ENCODE assay signal across 8 cellular contexts in genomic region chr1:43650306-43650941, GRCh38. TPM values are rescaled to one million over a fixed set of nuclear protein-coding genes. Genes with fewer than 3 reads are reported as not detected.
A peak's percentile ranks its signal among the peaks of the same experiment; 100 is the strongest.
DNase-seq lines count a peak whose midpoint lies in the region; ATAC-seq and TF ChIP-seq lines count a peak whose summit lies in the region.

No MANE protein-coding gene starts in this region.

- H3K4me3 ChIP-seq in OCI-LY3 (ENCODE audit: low read length) (peak overlapping the region; percentile 100), mucosa of stomach (ENCODE audit: low read length) (peak overlapping the region; percentile 75)

- peak; percentile 90 for DNase-seq in DMS 273 treated with DMSO at 0.1 percent for 48 hours (lab: John Stamatoyannopoulos, UW)
- DNase-seq in HuH-7.5 (ENCODE audit: low spot score): peak; percentile 95
- DNase-seq in activated T-cell treated with anti-CD3 and anti-CD28 coated beads for 48 hours (ENCODE audit: low read depth): peak; percentile 82
- DNase-seq in stimulated activated CD8-positive, alpha-beta memory T cell treated with anti-CD3 and anti-CD28 coated beads, Interleukin-7, amount 100 ng/mL, for 1 hour (ENCODE audit: low read depth in 2 of 2): peak; percentile 65 to 69

- ATAC-seq in GM21528 (IDR thresholded peaks at IDR 0.05; ENCODE audit: low FRiP score, unreplicated experiment) (peak; percentile 67), esophagus mucosa (peak; percentile 88)

- H3K4me2 ChIP-seq in OCI-LY3 (ENCODE audit: low read length): peak overlapping the region; percentile 75

- H3K27me3 ChIP-seq in OCI-LY3 (ENCODE audit: low read depth, low read length) (no peaks in the 10 kb centered on the region), mucosa of stomach (ENCODE audit: control insufficient read depth, insufficient read depth, low read length) (no peaks in the 10 kb centered on the region)

- peak overlapping the region; percentile 73 for H3K27ac ChIP-seq in OCI-LY3 (ENCODE audit: low read length)

- peak overlapping the region; percentile 86; the same call in 1 of the 2 replicates for H2AFZ ChIP-seq in OCI-LY3 (ENCODE audit: low read depth, low read length)

- peaks cover 14% of the 10 kb centered on the region for H3K4me1 ChIP-seq in OCI-LY3 (ENCODE audit: low read length)
- H3K4me1 ChIP-seq in mucosa of stomach (ENCODE audit: control insufficient read depth, insufficient read depth, low read length): no peaks in the 10 kb centered on the region

- H3K36me3 ChIP-seq in OCI-LY3 (replicated peaks; ENCODE audit: low read depth, low read length): peaks cover 12% of the 10 kb centered on the region
- peaks cover 4% of the 10 kb centered on the region for H3K36me3 ChIP-seq in mucosa of stomach (ENCODE audit: control insufficient read depth, insufficient read depth, low read length)

- no peak for TF ChIP-seq CTCF in OCI-LY3 (IDR thresholded peaks at IDR 0.05; ENCODE audit: low read depth, low read length)

- peaks cover 21% of the 10 kb centered on the region for H3K79me2 ChIP-seq in OCI-LY3 (ENCODE audit: low read length)

- H3K9me3 ChIP-seq in OCI-LY3 (ENCODE audit: insufficient read depth, low read length): no peaks in the 10 kb centered on the region
- H3K9me3 ChIP-seq in mucosa of stomach (ENCODE audit: control insufficient read depth, low read length): no peaks in the 10 kb centered on the region

- H3K9ac ChIP-seq in OCI-LY3 (ENCODE audit: low read length) (peak overlapping the region; percentile 87), mucosa of stomach (ENCODE audit: low read length) (peak overlapping the region; percentile 67)

- no peaks in the 10 kb centered on the region for H4K20me1 ChIP-seq in OCI-LY3 (ENCODE audit: insufficient read depth, low read length)

RNA-seq across cellular contexts. Expression of gene KDM4A, which starts 0.5 kb away (rescaled TPM):
- 23.4 TPM for total RNA-seq in esophagus mucosa

RNA-seq across cellular contexts. Expression of gene ST3GAL3, which starts 56.9 kb away (rescaled TPM):
- total RNA-seq in esophagus mucosa: 5.5 TPM

Comparison
In these comparisons a context has a peak if more than half of its experiments do, and no peak if none do; other contexts are left out.
1. Peak in every context shown above with its lines: DNase-seq, ATAC-seq, H3K4me3 ChIP-seq and H3K27ac ChIP-seq.